Comparison of ENCODE assay signal across 8 cellular contexts in the genomic region with DNA sequence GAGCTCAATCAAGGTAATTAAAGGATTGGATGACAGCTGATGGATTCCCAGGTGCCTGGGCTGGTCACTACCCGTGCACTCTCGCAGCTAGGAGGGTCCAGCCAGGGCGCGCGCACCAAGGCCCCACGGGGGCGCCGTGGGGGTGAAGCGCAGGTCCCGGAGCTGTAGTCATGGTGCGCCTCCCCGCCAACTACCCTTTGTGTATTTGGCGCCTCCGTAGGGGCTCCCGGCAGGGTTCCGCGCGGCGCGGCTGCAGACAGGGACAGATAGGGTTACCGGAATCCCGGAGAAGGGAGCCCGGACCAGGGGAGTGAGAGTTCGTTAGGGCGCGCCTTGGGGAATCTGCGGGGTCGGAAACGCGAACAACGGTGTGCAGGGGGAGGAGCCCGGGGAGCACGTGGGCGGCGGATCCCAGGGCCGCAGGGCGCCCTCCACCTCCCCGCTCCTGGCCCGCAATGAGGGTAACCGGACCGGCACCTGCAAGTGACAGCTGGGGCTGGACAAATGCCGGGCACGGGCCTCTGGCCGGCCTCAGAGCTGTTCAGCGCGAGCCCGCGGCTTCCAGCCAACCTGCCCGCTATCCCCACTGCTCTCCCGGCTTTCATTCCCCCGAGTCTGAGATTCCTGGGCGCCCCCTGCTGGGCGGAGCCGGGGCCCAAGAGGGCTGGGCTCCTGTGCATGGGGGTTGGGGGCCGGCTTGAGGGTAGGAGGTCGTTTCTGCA. TPM values are rescaled to one million over a fixed set of nuclear protein-coding genes. Genes with fewer than 3 reads are reported as not detected.
DNase-seq lines count a peak whose midpoint lies in the region; ATAC-seq and TF ChIP-seq lines count a peak whose summit lies in the region.

No MANE protein-coding gene starts in this region.

- peak; percentile 57 for ATAC-seq in GM18498 (IDR thresholded peaks at IDR 0.05; ENCODE audit: unreplicated experiment)
- peak; percentile 73 to 89 (median 84) for ATAC-seq in heart left ventricle

- no peaks in the 10 kb centered on the region for H3K36me3 Mint-ChIP-seq in type B pancreatic cell

- H3K27me3 ChIP-seq in Loucy (ENCODE audit: insufficient read depth, low read length, poor library complexity, severe bottlenecking): no peaks in the 10 kb centered on the region
- H3K27me3 ChIP-seq in SU-DHL-6 (ENCODE audit: low read length): no peaks in the 10 kb centered on the region
- no peaks in the 10 kb centered on the region for H3K27me3 ChIP-seq in adipocyte (replicated peaks; ENCODE audit: control insufficient read depth, insufficient read depth, low read length)
- H3K27me3 ChIP-seq in heart left ventricle: no peaks in the 10 kb centered on the region

- no peaks in the 10 kb centered on the region for H3K36me3 ChIP-seq in Loucy (ENCODE audit: insufficient read depth, low read length)
- no peaks in the 10 kb centered on the region for H3K36me3 ChIP-seq in SU-DHL-6 (ENCODE audit: low read length)
- H3K36me3 ChIP-seq in adipocyte (ENCODE audit: control insufficient read depth, insufficient read depth, low read length, severe bottlenecking): no peaks in the 10 kb centered on the region
- peaks cover 0 to 9% (median 0%) of the 10 kb centered on the region in 9 donors for H3K36me3 ChIP-seq in heart left ventricle

- H3K27ac Mint-ChIP-seq in type B pancreatic cell: peak overlapping the region; percentile 74

- intact Hi-C loops in heart left ventricle (cut with DNase I) (loop anchor here (1.0 to 10.0 kb wide), 9 partner anchors 49 to 154 kb away; partner anchors contain the start of genes MARCHF2 (in 5 of the 10) and HNRNPM (in 1 of the 10)), posterior cingulate gyrus (cut with DNase I) (loop anchor here (1.0 to 5.0 kb wide), 2 partner anchors 94 to 152 kb away; partner anchors contain the start of gene MARCHF2)

- H3K9me3 Mint-ChIP-seq in type B pancreatic cell: no peaks in the 10 kb centered on the region

- peaks cover 4% of the 10 kb centered on the region for H3K4me1 Mint-ChIP-seq in type B pancreatic cell (ENCODE audit: unreplicated experiment)

- H3K27ac ChIP-seq in 22Rv1 (peak overlapping the region; percentile 54), SU-DHL-6 (ENCODE audit: low read depth, low read length) (0 out of 2 replicates have a peak overlapping the region, but pooled peaks have one; percentile 8), heart left ventricle (peak overlapping the region in 6 of 12 donors; percentile 14 to 58 (median 30))

- H3K27me3 Mint-ChIP-seq in type B pancreatic cell: no peaks in the 10 kb centered on the region

- 0% methylated on average over 35 to 56 of the region's 56 CpGs for WGBS in heart left ventricle, 4 donors

- H4K20me1 ChIP-seq in Loucy (ENCODE audit: insufficient read depth, low read length, poor library complexity, severe bottlenecking): no peaks in the 10 kb centered on the region
- H4K20me1 ChIP-seq in SU-DHL-6 (ENCODE audit: low read depth, low read length): no peaks in the 10 kb centered on the region

- peak; percentile 95 for TF ChIP-seq CTCF in 22Rv1 (IDR thresholded peaks at IDR 0.05)
- peak; percentile 81 for TF ChIP-seq CTCF in Loucy (conservative IDR thresholded peaks at IDR 0.05; ENCODE audit: low read length)
- TF ChIP-seq CTCF in SU-DHL-6 (IDR thresholded peaks at IDR 0.05; ENCODE audit: insufficient read depth, low read length, poor library complexity, severe bottlenecking): peak; percentile 77
- TF ChIP-seq CTCF in heart left ventricle (IDR thresholded peaks at IDR 0.05): peak; percentile 82 to 93 (median 88)
- peak; percentile 94 for TF ChIP-seq CTCF in type B pancreatic cell (conservative IDR thresholded peaks at IDR 0.05)

- no peaks in the 10 kb centered on the region for H3K9me2 ChIP-seq in Loucy (replicated peaks; ENCODE audit: low read depth, low read length)
- no peaks in the 10 kb centered on the region for H3K9me2 ChIP-seq in SU-DHL-6 (replicated peaks; ENCODE audit: insufficient read depth, low read length)

- H3K9me3 ChIP-seq in Loucy (ENCODE audit: insufficient read depth, low read depth, low read length) (no peaks in the 10 kb centered on the region), SU-DHL-6 (ENCODE audit: insufficient read depth, low read length) (no peaks in the 10 kb centered on the region), adipocyte (ENCODE audit: control insufficient read depth, low read length) (no peaks in the 10 kb centered on the region), heart left ventricle (no peaks in the 10 kb centered on the region)

- H3K4me3 ChIP-seq in Loucy (ENCODE audit: low read length, poor library complexity, severe bottlenecking): peak overlapping the region; percentile 75
- peak overlapping the region; percentile 60 for H3K4me3 ChIP-seq in SU-DHL-6 (ENCODE audit: insufficient read depth, low read length, poor library complexity, severe bottlenecking)
- H3K4me3 ChIP-seq in adipocyte (ENCODE audit: low read length): peak overlapping the region; percentile 81
- peak overlapping the region; percentile 19 to 84 (median 60) for H3K4me3 ChIP-seq in heart left ventricle

- H3K79me2 ChIP-seq in Loucy (ENCODE audit: insufficient read depth, low read length) (no peaks in the 10 kb centered on the region), SU-DHL-6 (ENCODE audit: insufficient read depth, low read length) (no peaks in the 10 kb centered on the region)

- H3K9ac ChIP-seq in Loucy (ENCODE audit: low read depth, low read length, poor library complexity, severe bottlenecking): peak overlapping the region; percentile 71
- peak overlapping the region; percentile 69 for H3K9ac ChIP-seq in SU-DHL-6 (ENCODE audit: low read length)
- H3K9ac ChIP-seq in adipocyte (ENCODE audit: low read length): peak overlapping the region; percentile 69

- H3F3A ChIP-seq in Loucy (ENCODE audit: low read depth) (no peaks in the 10 kb centered on the region), SU-DHL-6 (ENCODE audit: insufficient read depth) (no peaks in the 10 kb centered on the region)

- H2AFZ ChIP-seq in Loucy (ENCODE audit: low read length): peak overlapping the region; percentile 85
- H2AFZ ChIP-seq in SU-DHL-6 (ENCODE audit: low read depth, low read length, severe bottlenecking): peak overlapping the region; percentile 93

- H3K4me1 ChIP-seq in Loucy (ENCODE audit: insufficient read depth, low read length, poor library complexity, severe bottlenecking) (peaks cover 18% of the 10 kb centered on the region), adipocyte (ENCODE audit: control insufficient read depth, insufficient read depth, low read length) (peaks cover 8% of the 10 kb centered on the region), heart left ventricle (peaks cover 0 to 51% (median 10%) of the 10 kb centered on the region in 12 donors)

- peak overlapping the region; percentile 91 for H3K4me3 Mint-ChIP-seq in type B pancreatic cell

- TF ChIP-seq POLR2A in heart left ventricle (IDR thresholded peaks at IDR 0.05): peak in 1 of 2 donors; percentile 17

- peak overlapping the region; percentile 60 for H3K4me2 ChIP-seq in Loucy (ENCODE audit: low read depth, low read length, poor library complexity, severe bottlenecking)
- peak overlapping the region; percentile 71 for H3K4me2 ChIP-seq in SU-DHL-6 (ENCODE audit: low read depth, low read length, poor library complexity, severe bottlenecking)

- DNase-seq in adipocyte (ENCODE audit: low read depth): peak; percentile 90
- peak; percentile 79 to 90 (median 81) for DNase-seq in heart left ventricle
- DNase-seq in posterior cingulate gyrus: peak; percentile 67 to 97 (median 84)
- DNase-seq in type B pancreatic cell (ENCODE audit: extremely low spot score, unreplicated experiment): peak; percentile 89

RNA-seq across cellular contexts. Expression of gene PRAM1, which starts 3.4 kb away (rescaled TPM):
- 1 to 10 TPM in 2 of 9 donors, under 1 TPM in 6, not detected in 1; 0.23 to 9.9 (median 0.53) TPM for total RNA-seq in heart left ventricle
- polyA plus RNA-seq in heart left ventricle: under 1 TPM; 0.53 to 0.72 TPM
- total RNA-seq in type B pancreatic cell (ENCODE audit: low replicate concordance): 0.31 TPM in 2 replicates

RNA-seq across cellular contexts. Expression of gene ZNF414, which starts 8.1 kb away (rescaled TPM):
- total RNA-seq in heart left ventricle: 10 to 100 TPM in 7 of 9 donors, 1 to 10 TPM in 2; 5.6 to 17.2 (median 13.7) TPM
- polyA plus RNA-seq in heart left ventricle: 10 to 100 TPM; 20.1 to 26.6 TPM
- 19.9 and 25.4 TPM in 2 replicates for total RNA-seq in type B pancreatic cell (ENCODE audit: low replicate concordance)
